Comparison of ENCODE assay signal across 14 cellular contexts in the genomic region with DNA sequence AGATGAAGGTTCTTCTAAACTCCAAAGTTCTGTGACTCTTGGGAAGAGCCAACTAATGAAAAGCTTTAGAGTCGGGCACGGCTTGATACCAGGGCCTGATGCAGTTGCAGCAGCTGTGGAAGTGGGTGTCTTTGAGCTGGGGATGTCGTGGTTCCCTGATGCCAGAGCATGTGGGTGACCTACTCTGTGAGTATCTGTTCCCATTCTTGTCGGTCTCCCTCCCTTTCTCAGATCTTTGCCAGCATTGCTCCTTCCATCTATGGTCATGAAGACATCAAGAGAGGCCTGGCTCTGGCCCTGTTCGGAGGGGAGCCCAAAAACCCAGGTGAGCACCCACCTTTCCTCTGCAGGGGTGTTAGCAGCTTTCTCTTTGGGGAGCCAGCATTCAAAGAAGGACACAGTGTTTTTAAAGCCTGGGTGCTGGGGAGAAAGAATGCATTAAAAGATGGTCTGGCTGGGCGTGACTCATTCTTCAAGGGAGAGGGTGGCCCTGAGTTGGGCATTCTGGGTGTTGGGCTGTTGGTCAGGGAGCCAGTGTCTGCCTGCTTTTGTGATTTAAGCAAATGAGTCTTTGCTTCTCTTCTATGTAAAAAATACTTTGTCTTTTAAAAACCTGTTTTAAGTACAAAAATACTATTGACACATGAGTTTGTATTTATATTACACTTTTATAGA.
"Had no signal": no experiment of that assay in that cellular context is flagged by ENCODE, and none has a peak within 500 bp of the region (broad histone marks: within the 10 kb centered on the region; RNA-seq: fewer than 3 reads in every experiment).

No MANE protein-coding gene starts in this region.

- H3K4me1 ChIP-seq: left lung, sigmoid colon had no signal

- H3K9me3 ChIP-seq: left lung, sigmoid colon had no signal

- ATAC-seq: esophagus mucosa, left lung, SK-N-SH treated with all-trans-retinoic acid at 6 μM for 48 hours had no signal

- H3K9me3 Mint-ChIP-seq: activated B cell treated with CpG ODN at 0.5 μM for 24 hours; activated CD4-positive, alpha-beta T cell treated with anti-CD3 and anti-CD28 coated beads, Interleukin-2, amount 10 ng/mL, durations not matched to agents 7 days and 5 days; T-helper 1 cell treated with Interleukin-12 subunit alpha and Interleukin-12 subunit beta and Interleukin-4 antibody, amounts not matched to agents 30 μg/mL and 1 μg/mL, for 36 hours had no signal

- H3K27ac Mint-ChIP-seq: activated B cell treated with CpG ODN at 0.5 μM for 24 hours; activated CD4-positive, alpha-beta T cell treated with anti-CD3 and anti-CD28 coated beads, Interleukin-2, amount 10 ng/mL, durations not matched to agents 7 days and 5 days; T-helper 1 cell treated with Interleukin-12 subunit alpha and Interleukin-12 subunit beta and Interleukin-4 antibody, amounts not matched to agents 30 μg/mL and 1 μg/mL, for 36 hours had no signal

- FAIRE-seq: TTC549 had no signal

- H3K27me3 ChIP-seq: left lung, sigmoid colon had no signal

- H3K27ac ChIP-seq: left lung, sigmoid colon had no signal

- H3K4me3 ChIP-seq: left lung, sigmoid colon had no signal

- H3K27me3 Mint-ChIP-seq: activated B cell treated with CpG ODN at 0.5 μM for 24 hours; activated CD4-positive, alpha-beta T cell treated with anti-CD3 and anti-CD28 coated beads, Interleukin-2, amount 10 ng/mL, durations not matched to agents 7 days and 5 days had no signal

- H3K4me3 Mint-ChIP-seq: activated B cell treated with CpG ODN at 0.5 μM for 24 hours; activated CD4-positive, alpha-beta T cell treated with anti-CD3 and anti-CD28 coated beads, Interleukin-2, amount 10 ng/mL, durations not matched to agents 7 days and 5 days; T-helper 1 cell treated with Interleukin-12 subunit alpha and Interleukin-12 subunit beta and Interleukin-4 antibody, amounts not matched to agents 30 μg/mL and 1 μg/mL, for 36 hours had no signal

- DNase-seq: activated B cell treated with CpG ODN at 0.5 μM for 24 hours; activated CD4-positive, alpha-beta T cell treated with anti-CD3 and anti-CD28 coated beads, Interleukin-2, amount 10 ng/mL, durations not matched to agents 7 days and 5 days; activated T-cell treated with anti-CD3 and anti-CD28 coated beads for 4 hours; central memory CD4-positive, alpha-beta T cell; left lung; mesendoderm; sigmoid colon; stimulated activated CD4-positive, alpha-beta T cell treated with anti-CD3 and anti-CD28 coated beads, Interleukin-12 subunit alpha, Interleukin-12 subunit beta, amount 100 ng/mL, for 4 hours; stimulated activated naive CD4-positive, alpha-beta T cell treated with Interleukin-2 at 50 U/mL for 16 hours; trophoblast cell had no signal
